Comparison of ENCODE assay signal across 17 cellular contexts in genomic region chr2:82748653-82749052, GRCh38.
"Had no signal": no experiment of that assay in that cellular context is flagged by ENCODE, and none has a peak within 500 bp of the region (broad histone marks: within the 10 kb centered on the region; RNA-seq: fewer than 3 reads in every experiment).

No MANE protein-coding gene starts in this region.

- H3K27ac Mint-ChIP-seq: endodermal cell, nephron progenitor cell had no signal

- H3K27me3 Mint-ChIP-seq: naive thymus-derived CD4-positive, alpha-beta T cell had no signal

- H3K4me3 ChIP-seq: colonic mucosa, gastrocnemius medialis, skin epidermis, stomach, thoracic aorta, transverse colon had no signal

- H3K4me3 Mint-ChIP-seq: endodermal cell; naive thymus-derived CD4-positive, alpha-beta T cell; nephron progenitor cell had no signal

- ATAC-seq: esophagus mucosa; gastrocnemius medialis; naive thymus-derived CD4-positive, alpha-beta T cell; sciatic nerve had no signal

- DNase-seq: cerebellar nuclear complex; colonic mucosa; effector CD4-positive, alpha-beta T cell; endodermal cell; gastrocnemius medialis; mesendoderm; naive thymus-derived CD4-positive, alpha-beta T cell; nephron progenitor cell; stimulated activated CD4-positive, alpha-beta T cell treated with anti-CD3 and anti-CD28 coated beads, Interleukin-2, amount 100 ng/mL, for 24 hours; stimulated activated naive CD4-positive, alpha-beta T cell; stomach; substantia nigra; transverse colon had no signal

- H3K36me3 Mint-ChIP-seq: naive thymus-derived CD4-positive, alpha-beta T cell had no signal

- H3K4me1 Mint-ChIP-seq: endodermal cell; naive thymus-derived CD4-positive, alpha-beta T cell; nephron progenitor cell had no signal
